2 cellular contexts compared by ENCODE assay signal in genomic region chr10:24973163-24973562, GRCh38.
TF ChIP-seq lines count a peak whose summit lies in the region.

No MANE protein-coding gene starts in this region.

TF ChIP-seq in SK-N-SH, 30 proteins besides CTCF, POLR2A, EP300 and RAD21:
- TF ChIP-seq GABPA (IDR thresholded peaks at IDR 0.05; ENCODE audit: low read depth) (no peak), TCF12 (IDR thresholded peaks at IDR 0.05) (no peak), NRF1 (IDR thresholded peaks at IDR 0.05; ENCODE audit: low read depth, low read length) (no peak), SIN3A (IDR thresholded peaks at IDR 0.05; ENCODE audit: borderline replicate concordance, low read depth, low read length) (no peak), PBX3 (IDR thresholded peaks at IDR 0.05) (no peak)
- TF ChIP-seq, protein P1, sequence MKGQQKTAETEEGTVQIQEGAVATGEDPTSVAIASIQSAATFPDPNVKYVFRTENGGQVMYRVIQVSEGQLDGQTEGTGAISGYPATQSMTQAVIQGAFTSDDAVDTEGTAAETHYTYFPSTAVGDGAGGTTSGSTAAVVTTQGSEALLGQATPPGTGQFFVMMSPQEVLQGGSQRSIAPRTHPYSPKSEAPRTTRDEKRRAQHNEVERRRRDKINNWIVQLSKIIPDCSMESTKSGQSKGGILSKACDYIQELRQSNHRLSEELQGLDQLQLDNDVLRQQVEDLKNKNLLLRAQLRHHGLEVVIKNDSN (IDR thresholded peaks at IDR 0.05; ENCODE audit: borderline replicate concordance, low read depth), result no peak
TF ChIP-seq in SK-N-SH: peak in this region for 0.

TF ChIP-seq in SK-N-SH treated with all-trans-retinoic acid at 6 μM for 48 hours, 23 proteins besides CTCF, POLR2A, EP300 and RAD21:
- TF ChIP-seq PPARA (CRISPR knock-in tag; IDR thresholded peaks at IDR 0.05; ENCODE audit: borderline replicate concordance) (no peak), ISL1 (CRISPR knock-in tag; IDR thresholded peaks at IDR 0.05) (no peak), CREB5 (CRISPR knock-in tag; IDR thresholded peaks at IDR 0.05; ENCODE audit: low read depth) (no peak), GLIS3 (CRISPR knock-in tag; IDR thresholded peaks at IDR 0.05) (no peak), ESRRG (CRISPR knock-in tag; IDR thresholded peaks at IDR 0.05) (no peak), RARB (CRISPR knock-in tag; IDR thresholded peaks at IDR 0.05) (no peak), CSDC2 (CRISPR knock-in tag; IDR thresholded peaks at IDR 0.05) (no peak), OSR1 (CRISPR knock-in tag; IDR thresholded peaks at IDR 0.05) (no peak), ZNF8 (CRISPR knock-in tag; IDR thresholded peaks at IDR 0.05) (no peak), ZFP30 (CRISPR knock-in tag; IDR thresholded peaks at IDR 0.05) (no peak), ZNF565 (CRISPR knock-in tag; conservative IDR thresholded peaks at IDR 0.05; ENCODE audit: low read depth) (no peak), TOX (CRISPR knock-in tag; IDR thresholded peaks at IDR 0.05; ENCODE audit: borderline replicate concordance) (no peak), ZFP3 (CRISPR knock-in tag; IDR thresholded peaks at IDR 0.05) (no peak), TSHZ2 (CRISPR knock-in tag; IDR thresholded peaks at IDR 0.05) (no peak), SNAI2 (CRISPR knock-in tag; IDR thresholded peaks at IDR 0.05) (no peak), CSRNP3 (CRISPR knock-in tag; IDR thresholded peaks at IDR 0.05) (no peak), ZC3H10 (CRISPR knock-in tag; IDR thresholded peaks at IDR 0.05) (no peak), TCF4 (CRISPR knock-in tag; IDR thresholded peaks at IDR 0.05; ENCODE audit: borderline replicate concordance) (no peak)
- TF ChIP-seq, protein P2, sequence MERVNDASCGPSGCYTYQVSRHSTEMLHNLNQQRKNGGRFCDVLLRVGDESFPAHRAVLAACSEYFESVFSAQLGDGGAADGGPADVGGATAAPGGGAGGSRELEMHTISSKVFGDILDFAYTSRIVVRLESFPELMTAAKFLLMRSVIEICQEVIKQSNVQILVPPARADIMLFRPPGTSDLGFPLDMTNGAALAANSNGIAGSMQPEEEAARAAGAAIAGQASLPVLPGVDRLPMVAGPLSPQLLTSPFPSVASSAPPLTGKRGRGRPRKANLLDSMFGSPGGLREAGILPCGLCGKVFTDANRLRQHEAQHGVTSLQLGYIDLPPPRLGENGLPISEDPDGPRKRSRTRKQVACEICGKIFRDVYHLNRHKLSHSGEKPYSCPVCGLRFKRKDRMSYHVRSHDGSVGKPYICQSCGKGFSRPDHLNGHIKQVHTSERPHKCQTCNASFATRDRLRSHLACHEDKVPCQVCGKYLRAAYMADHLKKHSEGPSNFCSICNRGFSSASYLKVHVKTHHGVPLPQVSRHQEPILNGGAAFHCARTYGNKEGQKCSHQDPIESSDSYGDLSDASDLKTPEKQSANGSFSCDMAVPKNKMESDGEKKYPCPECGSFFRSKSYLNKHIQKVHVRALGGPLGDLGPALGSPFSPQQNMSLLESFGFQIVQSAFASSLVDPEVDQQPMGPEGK (CRISPR knock-in tag; IDR thresholded peaks at IDR 0.05; ENCODE audit: borderline replicate concordance), result no peak
